1 cellular context compared by ENCODE assay signal in genomic region chr10:34434119-34434594, GRCh38.
TF ChIP-seq lines count a peak whose summit lies in the region.

No MANE protein-coding gene starts in this region.

TF ChIP-seq in A549, 52 proteins besides CTCF, POLR2A, EP300 and RAD21 (continued from another document):
- TF ChIP-seq KDM5A (IDR thresholded peaks at IDR 0.05) (no peak), ZSCAN20 (CRISPR knock-in tag; IDR thresholded peaks at IDR 0.05) (no peak), RNF2 (IDR thresholded peaks at IDR 0.05; ENCODE audit: borderline replicate concordance, low read depth) (no peak), CEBPB (IDR thresholded peaks at IDR 0.05) (peak in 1 of 2 experiments; percentile 24; a peak in 1 of 4 replicates), EHMT2 (IDR thresholded peaks at IDR 0.05; ENCODE audit: low read depth) (no peak), SREBF2 (IDR thresholded peaks at IDR 0.05) (no peak), HDAC2 (IDR thresholded peaks at IDR 0.05) (no peak), CBX8 (IDR thresholded peaks at IDR 0.05) (no peak), NFE2L2 (conservative IDR thresholded peaks at IDR 0.05; ENCODE audit: low read length) (no peak), HEYL (CRISPR knock-in tag; IDR thresholded peaks at IDR 0.05) (no peak), MYC (IDR thresholded peaks at IDR 0.05; ENCODE audit: borderline replicate concordance, low read length) (no peak), BHLHE40 (IDR thresholded peaks at IDR 0.05; ENCODE audit: low read depth, low read length) (no peak), POLR2AphosphoS2 (conservative IDR thresholded peaks at IDR 0.05; ENCODE audit: low read length) (no peak), TFCP2L1 (CRISPR knock-in tag; IDR thresholded peaks at IDR 0.05) (no peak), MAFK (IDR thresholded peaks at IDR 0.05; ENCODE audit: partially characterized antibody) (peak; percentile 57), FOSB (CRISPR knock-in tag; IDR thresholded peaks at IDR 0.05) (no peak), CHD2 (IDR thresholded peaks at IDR 0.05; ENCODE audit: low read length, partially characterized antibody) (no peak), JUNB (IDR thresholded peaks at IDR 0.05) (peak; percentile 23; the same call in 1 of the 2 replicates), ESRRA (IDR thresholded peaks at IDR 0.05; ENCODE audit: borderline replicate concordance, low read length) (no peak), ZFP36 (IDR thresholded peaks at IDR 0.05; ENCODE audit: borderline replicate concordance, partially characterized antibody) (no peak), EHF (CRISPR knock-in tag; IDR thresholded peaks at IDR 0.05) (no peak), MAX (IDR thresholded peaks at IDR 0.05) (no peak; the same call in 1 of the 2 replicates), TP53 (CRISPR knock-in tag; IDR thresholded peaks at IDR 0.05) (no peak), JUN (IDR thresholded peaks at IDR 0.05) (0 out of 5 replicates have a peak, but pooled peaks of 1 of the 2 experiments have one; percentile 25), CHD4 (IDR thresholded peaks at IDR 0.05; ENCODE audit: borderline replicate concordance) (no peak), RCOR1 (IDR thresholded peaks at IDR 0.05; ENCODE audit: low read depth, low read length) (no peak), RFX5 (IDR thresholded peaks at IDR 0.05) (no peak), SMC3 (IDR thresholded peaks at IDR 0.05) (0 out of 3 replicates have a peak, but pooled peaks have one; percentile 7), HOXB13 (CRISPR knock-in tag; IDR thresholded peaks at IDR 0.05; ENCODE audit: low read depth) (no peak)
- TF ChIP-seq, protein P1, sequence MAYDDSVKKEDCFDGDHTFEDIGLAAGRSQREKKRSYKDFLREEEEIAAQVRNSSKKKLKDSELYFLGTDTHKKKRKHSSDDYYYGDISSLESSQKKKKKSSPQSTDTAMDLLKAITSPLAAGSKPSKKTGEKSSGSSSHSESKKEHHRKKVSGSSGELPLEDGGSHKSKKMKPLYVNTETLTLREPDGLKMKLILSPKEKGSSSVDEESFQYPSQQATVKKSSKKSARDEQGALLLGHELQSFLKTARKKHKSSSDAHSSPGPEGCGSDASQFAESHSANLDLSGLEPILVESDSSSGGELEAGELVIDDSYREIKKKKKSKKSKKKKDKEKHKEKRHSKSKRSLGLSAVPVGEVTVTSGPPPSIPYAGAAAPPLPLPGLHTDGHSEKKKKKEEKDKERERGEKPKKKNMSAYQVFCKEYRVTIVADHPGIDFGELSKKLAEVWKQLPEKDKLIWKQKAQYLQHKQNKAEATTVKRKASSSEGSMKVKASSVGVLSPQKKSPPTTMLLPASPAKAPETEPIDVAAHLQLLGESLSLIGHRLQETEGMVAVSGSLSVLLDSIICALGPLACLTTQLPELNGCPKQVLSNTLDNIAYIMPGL (CRISPR knock-in tag; IDR thresholded peaks at IDR 0.05; ENCODE audit: borderline replicate concordance): no peak
- TF ChIP-seq, protein P2, sequence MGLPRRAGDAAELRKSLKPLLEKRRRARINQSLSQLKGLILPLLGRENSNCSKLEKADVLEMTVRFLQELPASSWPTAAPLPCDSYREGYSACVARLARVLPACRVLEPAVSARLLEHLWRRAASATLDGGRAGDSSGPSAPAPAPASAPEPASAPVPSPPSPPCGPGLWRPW (IDR thresholded peaks at IDR 0.05): no peak
- TF ChIP-seq, protein P3, sequence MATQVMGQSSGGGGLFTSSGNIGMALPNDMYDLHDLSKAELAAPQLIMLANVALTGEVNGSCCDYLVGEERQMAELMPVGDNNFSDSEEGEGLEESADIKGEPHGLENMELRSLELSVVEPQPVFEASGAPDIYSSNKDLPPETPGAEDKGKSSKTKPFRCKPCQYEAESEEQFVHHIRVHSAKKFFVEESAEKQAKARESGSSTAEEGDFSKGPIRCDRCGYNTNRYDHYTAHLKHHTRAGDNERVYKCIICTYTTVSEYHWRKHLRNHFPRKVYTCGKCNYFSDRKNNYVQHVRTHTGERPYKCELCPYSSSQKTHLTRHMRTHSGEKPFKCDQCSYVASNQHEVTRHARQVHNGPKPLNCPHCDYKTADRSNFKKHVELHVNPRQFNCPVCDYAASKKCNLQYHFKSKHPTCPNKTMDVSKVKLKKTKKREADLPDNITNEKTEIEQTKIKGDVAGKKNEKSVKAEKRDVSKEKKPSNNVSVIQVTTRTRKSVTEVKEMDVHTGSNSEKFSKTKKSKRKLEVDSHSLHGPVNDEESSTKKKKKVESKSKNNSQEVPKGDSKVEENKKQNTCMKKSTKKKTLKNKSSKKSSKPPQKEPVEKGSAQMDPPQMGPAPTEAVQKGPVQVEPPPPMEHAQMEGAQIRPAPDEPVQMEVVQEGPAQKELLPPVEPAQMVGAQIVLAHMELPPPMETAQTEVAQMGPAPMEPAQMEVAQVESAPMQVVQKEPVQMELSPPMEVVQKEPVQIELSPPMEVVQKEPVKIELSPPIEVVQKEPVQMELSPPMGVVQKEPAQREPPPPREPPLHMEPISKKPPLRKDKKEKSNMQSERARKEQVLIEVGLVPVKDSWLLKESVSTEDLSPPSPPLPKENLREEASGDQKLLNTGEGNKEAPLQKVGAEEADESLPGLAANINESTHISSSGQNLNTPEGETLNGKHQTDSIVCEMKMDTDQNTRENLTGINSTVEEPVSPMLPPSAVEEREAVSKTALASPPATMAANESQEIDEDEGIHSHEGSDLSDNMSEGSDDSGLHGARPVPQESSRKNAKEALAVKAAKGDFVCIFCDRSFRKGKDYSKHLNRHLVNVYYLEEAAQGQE (IDR thresholded peaks at IDR 0.05): no peak
- TF ChIP-seq, protein P4, sequence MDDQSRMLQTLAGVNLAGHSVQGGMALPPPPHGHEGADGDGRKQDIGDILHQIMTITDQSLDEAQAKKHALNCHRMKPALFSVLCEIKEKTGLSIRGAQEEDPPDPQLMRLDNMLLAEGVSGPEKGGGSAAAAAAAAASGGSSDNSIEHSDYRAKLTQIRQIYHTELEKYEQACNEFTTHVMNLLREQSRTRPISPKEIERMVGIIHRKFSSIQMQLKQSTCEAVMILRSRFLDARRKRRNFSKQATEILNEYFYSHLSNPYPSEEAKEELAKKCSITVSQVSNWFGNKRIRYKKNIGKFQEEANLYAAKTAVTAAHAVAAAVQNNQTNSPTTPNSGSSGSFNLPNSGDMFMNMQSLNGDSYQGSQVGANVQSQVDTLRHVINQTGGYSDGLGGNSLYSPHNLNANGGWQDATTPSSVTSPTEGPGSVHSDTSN (IDR thresholded peaks at IDR 0.05): no peak
- TF ChIP-seq, protein P5, sequence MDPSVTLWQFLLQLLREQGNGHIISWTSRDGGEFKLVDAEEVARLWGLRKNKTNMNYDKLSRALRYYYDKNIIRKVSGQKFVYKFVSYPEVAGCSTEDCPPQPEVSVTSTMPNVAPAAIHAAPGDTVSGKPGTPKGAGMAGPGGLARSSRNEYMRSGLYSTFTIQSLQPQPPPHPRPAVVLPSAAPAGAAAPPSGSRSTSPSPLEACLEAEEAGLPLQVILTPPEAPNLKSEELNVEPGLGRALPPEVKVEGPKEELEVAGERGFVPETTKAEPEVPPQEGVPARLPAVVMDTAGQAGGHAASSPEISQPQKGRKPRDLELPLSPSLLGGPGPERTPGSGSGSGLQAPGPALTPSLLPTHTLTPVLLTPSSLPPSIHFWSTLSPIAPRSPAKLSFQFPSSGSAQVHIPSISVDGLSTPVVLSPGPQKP (IDR thresholded peaks at IDR 0.05; ENCODE audit: low read depth, low read length): no peak
